1 cellular context compared by ENCODE assay signal in genomic region chr3:23920151-23920655, GRCh38.
A peak's percentile ranks its signal among the peaks of the same experiment; 100 is the strongest.
TF ChIP-seq lines count a peak whose summit lies in the region.

No MANE protein-coding gene starts in this region.

TF ChIP-seq in WTC11, 78 proteins besides CTCF, POLR2A, EP300 and RAD21 (continued from another document):
- TF ChIP-seq ARID4B (CRISPR knock-in tag; IDR thresholded peaks at IDR 0.05; ENCODE audit: borderline replicate concordance) (no peak), NFE2L1 (CRISPR knock-in tag; IDR thresholded peaks at IDR 0.05) (no peak), NFATC4 (CRISPR knock-in tag; IDR thresholded peaks at IDR 0.05) (peak; percentile 66), ERG (CRISPR knock-in tag; IDR thresholded peaks at IDR 0.05) (0 out of 2 replicates have a peak, but pooled peaks have one; percentile 46), ZNF512 (CRISPR knock-in tag; IDR thresholded peaks at IDR 0.05; ENCODE audit: borderline replicate concordance) (no peak), AR (CRISPR knock-in tag; IDR thresholded peaks at IDR 0.05) (peak; percentile 62), AFF4 (CRISPR knock-in tag; IDR thresholded peaks at IDR 0.05; ENCODE audit: borderline replicate concordance) (no peak), EMX1 (CRISPR knock-in tag; IDR thresholded peaks at IDR 0.05) (peak; percentile 93), E2F4 (CRISPR knock-in tag; IDR thresholded peaks at IDR 0.05; ENCODE audit: borderline replicate concordance, low read depth) (no peak)
TF ChIP-seq in WTC11: peak in this region for 8.
